ENCODE assay signal across 19 cellular contexts in the genomic region with DNA sequence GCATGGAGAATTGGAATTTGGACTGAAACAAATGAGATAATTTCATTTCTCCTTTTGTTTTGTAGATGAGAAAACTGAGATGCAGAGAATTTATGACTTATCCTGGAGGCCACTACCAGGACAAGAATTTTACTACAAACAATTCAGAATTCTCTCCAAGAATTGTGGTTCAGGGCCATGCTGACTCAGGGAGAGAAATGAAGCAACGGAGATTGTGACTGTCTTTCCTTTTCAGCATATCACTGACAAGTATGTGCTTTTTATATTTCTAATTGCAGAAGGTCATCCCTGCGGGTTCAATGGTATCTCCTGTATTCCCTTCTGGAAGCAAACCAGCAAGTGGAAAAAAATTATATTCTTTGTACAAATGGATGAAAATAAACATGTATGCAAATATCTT.
DNase-seq lines count a peak whose midpoint lies in the region; ATAC-seq and TF ChIP-seq lines count a peak whose summit lies in the region.
"Had no signal": no experiment of that assay in that cellular context is flagged by ENCODE, and none has a peak within 500 bp of the region (broad histone marks: within the 10 kb centered on the region; RNA-seq: fewer than 3 reads in every experiment).

No MANE protein-coding gene starts in this region.

- 35 to 38% methylated on average over 2 of the region's 2 CpGs for WGBS in heart right ventricle, 2 donors
- WGBS in adrenal gland, 4 donors = 16 to 32% (median 28%) methylated on average over 2 of the region's 2 CpGs

- H3K9me3 Mint-ChIP-seq in activated CD8-positive, alpha-beta T cell treated with anti-CD3 and anti-CD28 coated beads for 36 hours = no peaks in the 10 kb centered on the region

- H3K27me3 ChIP-seq in heart right ventricle = no peaks in the 10 kb centered on the region
- no peaks in the 10 kb centered on the region for H3K27me3 ChIP-seq in adrenal gland

- peaks cover 2% of the 10 kb centered on the region for H3K27me3 Mint-ChIP-seq in activated CD8-positive, alpha-beta T cell treated with anti-CD3 and anti-CD28 coated beads for 36 hours
- H3K27me3 Mint-ChIP-seq: CD4-positive, CD25-positive, alpha-beta regulatory T cell had no signal

- H3K36me3 ChIP-seq in heart right ventricle = no peaks in the 10 kb centered on the region
- H3K36me3 ChIP-seq in adrenal gland (replicated peaks in 1 of 2) = no peaks in the 10 kb centered on the region

- ATAC-seq in Right ventricle myocardium superior (ENCODE audit: poor library complexity) (peak; percentile 35), heart right ventricle (no peak)
- ATAC-seq in activated CD8-positive, alpha-beta T cell treated with anti-CD3 and anti-CD28 coated beads for 36 hours = no peak
- ATAC-seq: Panc1 had no signal

- H3K4me1 ChIP-seq in heart right ventricle = peaks cover 0 to 18% (median 10%) of the 10 kb centered on the region in 9 donors
- no peaks in the 10 kb centered on the region for H3K4me1 ChIP-seq in adrenal gland (replicated peaks in 1 of 2)

- H3K27ac Mint-ChIP-seq in activated CD8-positive, alpha-beta T cell treated with anti-CD3 and anti-CD28 coated beads for 36 hours = no peak overlapping the region
- H3K27ac Mint-ChIP-seq: CD4-positive, CD25-positive, alpha-beta regulatory T cell had no signal

- intact Hi-C loops in Right ventricle myocardium superior (cut with DNase I) = no loop called here
- intact Hi-C loops in heart right ventricle (cut with DNase I) = no loop called here
- intact Hi-C loops in adrenal gland (cut with DNase I) = no loop called here
- intact Hi-C loops in activated CD8-positive, alpha-beta T cell treated with anti-CD3 and anti-CD28 coated beads for 36 hours (cut with micrococcal nuclease) = no loop called here

- H3K9me3 ChIP-seq in heart right ventricle (no peaks in the 10 kb centered on the region), adrenal gland (replicated peaks in 1 of 3) (no peaks in the 10 kb centered on the region)

- TF ChIP-seq POLR2A in adrenal gland (IDR thresholded peaks at IDR 0.05) = no peak

- no peak for TF ChIP-seq CTCF in heart right ventricle (IDR thresholded peaks at IDR 0.05)
- TF ChIP-seq CTCF in adrenal gland (IDR thresholded peaks at IDR 0.05) = no peak
- TF ChIP-seq CTCF in fibroblast of pulmonary artery (IDR thresholded peaks at IDR 0.05; ENCODE audit: low read length, missing control alignments) = no peak
- no peak for TF ChIP-seq CTCF in GM13976 (IDR thresholded peaks at IDR 0.05; ENCODE audit: borderline replicate concordance, control extremely low read depth, extremely low read depth, insufficient read depth, missing control alignments)
- TF ChIP-seq CTCF in activated CD8-positive, alpha-beta T cell treated with anti-CD3 and anti-CD28 coated beads for 36 hours (IDR thresholded peaks at IDR 0.05) = no peak

- H3K4me3 ChIP-seq in heart right ventricle = no peak overlapping the region
- no peak overlapping the region for H3K4me3 ChIP-seq in adrenal gland
- no peak overlapping the region for H3K4me3 ChIP-seq in fibroblast of pulmonary artery (replicated peaks; ENCODE audit: low read depth, low read length)

- in situ Hi-C loops in GM13976 (cut with MboI; ENCODE audit: low sequenced_read_pairs, unreplicated experiment) = no loop called here

- no peaks in the 10 kb centered on the region for H3K36me3 Mint-ChIP-seq in activated CD8-positive, alpha-beta T cell treated with anti-CD3 and anti-CD28 coated beads for 36 hours (ENCODE audit: low read depth)
- H3K36me3 Mint-ChIP-seq: CD4-positive, CD25-positive, alpha-beta regulatory T cell had no signal

- POLR2A ChIA-PET in activated CD8-positive, alpha-beta T cell treated with anti-CD3 and anti-CD28 coated beads for 36 hours (lab: Charles Lee) = no interaction called here

- no peaks in the 10 kb centered on the region for H3K4me1 Mint-ChIP-seq in activated CD8-positive, alpha-beta T cell treated with anti-CD3 and anti-CD28 coated beads for 36 hours (ENCODE audit: low read depth)
- H3K4me1 Mint-ChIP-seq: CD4-positive, CD25-positive, alpha-beta regulatory T cell had no signal

- H3K27ac ChIP-seq in heart right ventricle (no peak overlapping the region), adrenal gland (no peak overlapping the region)

- no peak overlapping the region for H3K4me3 Mint-ChIP-seq in activated CD8-positive, alpha-beta T cell treated with anti-CD3 and anti-CD28 coated beads for 36 hours
- H3K4me3 Mint-ChIP-seq: CD4-positive, CD25-positive, alpha-beta regulatory T cell had no signal

- DNase-seq in Right ventricle myocardium superior (no peak), heart right ventricle (no peak), adrenal gland (peak in 4 of 7 donors; percentile 31 to 49 (median 36)), fibroblast of pulmonary artery (ENCODE audit: low read depth) (peak; percentile 55), GM13976 (ENCODE audit: low spot score) (no peak), COLO829 (ENCODE audit: low spot score) (no peak), epidermal melanocyte (ENCODE audit: insufficient read length, low spot score) (no peak)
- no peak for DNase-seq in activated CD8-positive, alpha-beta T cell treated with anti-CD3 and anti-CD28 coated beads for 36 hours
- DNase-seq: 8988T; Calu3; CD4-positive, CD25-positive, alpha-beta regulatory T cell; GDM1; Kasumi-1; NCI-H187 treated with DMSO at 0.1 percent for 48 hours; NCI-H2171; NCI-H446 treated with DMSO at 0.1 percent for 48 hours; NCI-H774; SHP77 treated with DMSO at 0.1 percent for 48 hours had no signal

- CTCF ChIA-PET in activated CD8-positive, alpha-beta T cell treated with anti-CD3 and anti-CD28 coated beads for 36 hours (lab: Charles Lee) = no interaction called here

Comparison
In these comparisons a context has a peak if more than half of its experiments do, and no peak if none do; other contexts are left out.
1. DNase-seq: peak in adrenal gland (4 of 7) and fibroblast of pulmonary artery (single experiment); none in Right ventricle myocardium superior (single experiment), heart right ventricle (0 of 2), GM13976 (single experiment), COLO829 (single experiment), epidermal melanocyte (single experiment) and activated CD8-positive, alpha-beta T cell treated with anti-CD3 and anti-CD28 coated beads for 36 hours (single experiment).